8 cellular contexts compared by ENCODE assay signal in genomic region chr9:99231708-99232107, GRCh38. TPM values are rescaled to one million over a fixed set of nuclear protein-coding genes. Genes with fewer than 3 reads are reported as not detected.
DNase-seq lines count a peak whose midpoint lies in the region; ATAC-seq and TF ChIP-seq lines count a peak whose summit lies in the region.

No MANE protein-coding gene starts in this region.

- H3K4me3 ChIP-seq in right atrium auricular region: no peak overlapping the region
- no peak overlapping the region for H3K4me3 ChIP-seq in foreskin fibroblast (ENCODE audit: low read depth in 1 of 2, low read length in 2 of 2)
- no peak overlapping the region for H3K4me3 ChIP-seq in aorta (ENCODE audit: low read length in 2 of 2)

- no peak overlapping the region for H3K4me3 Mint-ChIP-seq in stimulated activated effector memory CD8-positive, alpha-beta T cell treated with anti-CD3 and anti-CD28 coated beads, Interleukin-12 subunit alpha, Interleukin-12 subunit beta, amount 100 ng/mL, for 72 hours

- peaks cover 72% of the 10 kb centered on the region for H3K36me3 Mint-ChIP-seq in stimulated activated effector memory CD8-positive, alpha-beta T cell treated with anti-CD3 and anti-CD28 coated beads, Interleukin-12 subunit alpha, Interleukin-12 subunit beta, amount 100 ng/mL, for 72 hours

- H3K36me3 ChIP-seq in right atrium auricular region (peaks cover 50% of the 10 kb centered on the region), aorta (ENCODE audit: control insufficient read depth in 1 of 2, insufficient read depth in 2 of 2, low read length in 1 of 2) (peaks cover 8 to 16% of the 10 kb centered on the region in 2 donors)

- peak in 1 of 2 donors; percentile 65 for TF ChIP-seq CTCF in right atrium auricular region (IDR thresholded peaks at IDR 0.05)
- peak; percentile 62 for TF ChIP-seq CTCF in VCaP (conservative IDR thresholded peaks at IDR 0.05)
- peak; percentile 65 for TF ChIP-seq CTCF in foreskin fibroblast (IDR thresholded peaks at IDR 0.05; ENCODE audit: low read depth, low read length)

- peak overlapping the region; percentile 16 for H3K27ac Mint-ChIP-seq in stimulated activated effector memory CD8-positive, alpha-beta T cell treated with anti-CD3 and anti-CD28 coated beads, Interleukin-12 subunit alpha, Interleukin-12 subunit beta, amount 100 ng/mL, for 72 hours

- no peaks in the 10 kb centered on the region for H3K27me3 ChIP-seq in right atrium auricular region
- H3K27me3 ChIP-seq in aorta (ENCODE audit: control insufficient read depth in 1 of 2, insufficient read depth in 2 of 2, low read length in 1 of 2): no peaks in the 10 kb centered on the region

- 89 to 90% methylated on average over 2 of the region's 2 CpGs for WGBS in aorta, 2 donors

- no peak overlapping the region for H3K27ac ChIP-seq in right atrium auricular region
- H3K27ac ChIP-seq in VCaP: no peak overlapping the region
- H3K27ac ChIP-seq in aorta (ENCODE audit: low read depth in 1 of 2, low read length in 2 of 2): no peak overlapping the region

- H3K4me1 Mint-ChIP-seq in stimulated activated effector memory CD8-positive, alpha-beta T cell treated with anti-CD3 and anti-CD28 coated beads, Interleukin-12 subunit alpha, Interleukin-12 subunit beta, amount 100 ng/mL, for 72 hours: peaks cover 25% of the 10 kb centered on the region

- no peaks in the 10 kb centered on the region for H3K9me3 Mint-ChIP-seq in stimulated activated effector memory CD8-positive, alpha-beta T cell treated with anti-CD3 and anti-CD28 coated beads, Interleukin-12 subunit alpha, Interleukin-12 subunit beta, amount 100 ng/mL, for 72 hours

- ATAC-seq in Right ventricle myocardium superior (ENCODE audit: poor library complexity) (peak; percentile 74), HG03442 (IDR thresholded peaks at IDR 0.05; ENCODE audit: unreplicated experiment) (no peak), aorta (ENCODE audit: low FRiP score) (no peak), HG03139 (IDR thresholded peaks at IDR 0.05; ENCODE audit: unreplicated experiment) (no peak)
- peak; percentile 60 for ATAC-seq in stimulated activated effector memory CD8-positive, alpha-beta T cell treated with anti-CD3 and anti-CD28 coated beads, Interleukin-12 subunit alpha, Interleukin-12 subunit beta, amount 100 ng/mL, for 72 hours

- DNase-seq in Right ventricle myocardium superior (no peak), right atrium auricular region (ENCODE audit: low spot score) (no peak), foreskin fibroblast (peak in 1 of 2 donors; percentile 21), aorta (no peak)
- peak in 1 of 2 donors; percentile 66 for DNase-seq in stimulated activated effector memory CD8-positive, alpha-beta T cell treated with anti-CD3 and anti-CD28 coated beads, Interleukin-12 subunit alpha, Interleukin-12 subunit beta, amount 100 ng/mL, for 72 hours (ENCODE audit: low spot score in 2 of 2)

- intact Hi-C loops in Right ventricle myocardium superior (cut with DNase I): no loop called here
- intact Hi-C loops in aorta (cut with DNase I): no loop called here

- no peaks in the 10 kb centered on the region for H3K4me1 ChIP-seq in right atrium auricular region
- H3K4me1 ChIP-seq in aorta (ENCODE audit: control insufficient read depth in 1 of 2, insufficient read depth in 2 of 2, low read length in 2 of 2): no peaks in the 10 kb centered on the region

- H3K9me3 ChIP-seq in right atrium auricular region: no peaks in the 10 kb centered on the region
- H3K9me3 ChIP-seq in aorta (ENCODE audit: control insufficient read depth, low read length): no peaks in the 10 kb centered on the region

RNA-seq across cellular contexts. Expression of gene SEC61B, which starts 9.6 kb away (rescaled TPM):
- total RNA-seq in Right ventricle myocardium superior: 41.9 TPM
- 10 to 100 TPM; 29.4 to 53.1 TPM for total RNA-seq in right atrium auricular region
- 100 to 1,000 TPM in 1 of 2 donors, 10 to 100 TPM in 1; 95.0 to 111 TPM for total RNA-seq in aorta
- 100 to 1,000 TPM; 201 to 288 TPM for polyA plus RNA-seq in aorta

RNA-seq across cellular contexts. Expression of gene ALG2, which starts 10.0 kb away (rescaled TPM):
- total RNA-seq in Right ventricle myocardium superior (14.4 TPM), right atrium auricular region (10 to 100 TPM; 21.6 to 26.2 TPM), aorta (10 to 100 TPM; 22.2 to 24.1 TPM)
- 10 to 100 TPM; 15.4 to 16.2 TPM for polyA plus RNA-seq in aorta

Comparison
In these comparisons a context has a peak if more than half of its experiments do, and no peak if none do; other contexts are left out.
1. ATAC-seq: peak in Right ventricle myocardium superior (single experiment) and stimulated activated effector memory CD8-positive, alpha-beta T cell treated with anti-CD3 and anti-CD28 coated beads, Interleukin-12 subunit alpha, Interleukin-12 subunit beta, amount 100 ng/mL, for 72 hours (single experiment); none in HG03442 (single experiment), aorta (single experiment) and HG03139 (single experiment).